Comparison of ENCODE assay signal across 19 cellular contexts in genomic region chr11:129611661-129612566, GRCh38.
DNase-seq lines count a peak whose midpoint lies in the region; ATAC-seq and TF ChIP-seq lines count a peak whose summit lies in the region.
"Had no signal": no experiment of that assay in that cellular context is flagged by ENCODE, and none has a peak within 500 bp of the region (broad histone marks: within the 10 kb centered on the region; RNA-seq: fewer than 3 reads in every experiment).

No MANE protein-coding gene starts in this region.

- H3K36me3 ChIP-seq in MM.1S (replicated peaks; ENCODE audit: insufficient read depth, low read length) (no peaks in the 10 kb centered on the region), mucosa of stomach (ENCODE audit: control insufficient read depth, insufficient read depth, low read length) (no peaks in the 10 kb centered on the region)
- H3K36me3 ChIP-seq: ascending aorta, ovary, tibial nerve had no signal

- H3K36me3 Mint-ChIP-seq in activated CD8-positive, alpha-beta memory T cell treated with anti-CD3 and anti-CD28 coated beads, Interleukin-2, amount 10 ng/mL, durations not matched to agents 7 days and 5 days, result no peaks in the 10 kb centered on the region
- no peaks in the 10 kb centered on the region for H3K36me3 Mint-ChIP-seq in natural killer cell
- H3K36me3 Mint-ChIP-seq: immature natural killer cell had no signal

- ATAC-seq in activated CD8-positive, alpha-beta memory T cell treated with anti-CD3 and anti-CD28 coated beads, Interleukin-2, amount 10 ng/mL, durations not matched to agents 7 days and 5 days, result no peak
- ATAC-seq in natural killer cell (no peak), GM19351 (IDR thresholded peaks at IDR 0.05; ENCODE audit: unreplicated experiment) (no peak)
- ATAC-seq: GM12878 had no signal

- H3K4me1 ChIP-seq in MM.1S (ENCODE audit: low read length) (no peaks in the 10 kb centered on the region), mucosa of stomach (ENCODE audit: control insufficient read depth, insufficient read depth, low read length) (peaks cover 9% of the 10 kb centered on the region)
- H3K4me1 ChIP-seq: ascending aorta, tibial nerve had no signal

- peak; percentile 24 for DNase-seq in Daoy (ENCODE audit: low read depth)
- peak; percentile 60 for DNase-seq in MM.1S
- peak; percentile 20 for DNase-seq in amniotic epithelial cell (ENCODE audit: low read depth)
- no peak for DNase-seq in activated CD8-positive, alpha-beta memory T cell treated with anti-CD3 and anti-CD28 coated beads, Interleukin-2, amount 10 ng/mL, durations not matched to agents 7 days and 5 days
- no peak for DNase-seq in natural killer cell
- no peak for DNase-seq in ecto neural progenitor cell (ENCODE audit: low spot score)
- DNase-seq: activated CD4-positive, alpha-beta memory T cell treated with anti-CD3 and anti-CD28 coated beads for 36 hours; effector memory CD4-positive, alpha-beta T cell; immature natural killer cell; midbrain; NCI-H774; ovary; SHP77; stimulated activated CD8-positive, alpha-beta memory T cell treated with anti-CD3 and anti-CD28 coated beads, Interleukin-4, amount 100 ng/mL, for 48 hours had no signal

- CTCF ChIA-PET in activated CD8-positive, alpha-beta memory T cell treated with anti-CD3 and anti-CD28 coated beads, Interleukin-2, amount 10 ng/mL, durations not matched to agents 7 days and 5 days (lab: Charles Lee), result no interaction called here

- no peaks in the 10 kb centered on the region for H3K27me3 ChIP-seq in MM.1S (replicated peaks; ENCODE audit: insufficient read depth, low read length)
- H3K27me3 ChIP-seq in mucosa of stomach (ENCODE audit: control insufficient read depth, insufficient read depth, low read length), result no peaks in the 10 kb centered on the region
- H3K27me3 ChIP-seq: ascending aorta, ovary, tibial nerve had no signal

- no peak overlapping the region for H3K27ac Mint-ChIP-seq in activated CD8-positive, alpha-beta memory T cell treated with anti-CD3 and anti-CD28 coated beads, Interleukin-2, amount 10 ng/mL, durations not matched to agents 7 days and 5 days
- no peak overlapping the region for H3K27ac Mint-ChIP-seq in natural killer cell
- H3K27ac Mint-ChIP-seq: activated CD4-positive, alpha-beta memory T cell treated with anti-CD3 and anti-CD28 coated beads for 36 hours; immature natural killer cell had no signal

- peak overlapping the region; percentile 39; the same call in 1 of the 2 replicates for H3K27ac ChIP-seq in MM.1S (ENCODE audit: low read length)
- H3K27ac ChIP-seq: ascending aorta, ovary, tibial nerve had no signal

- no peaks in the 10 kb centered on the region for H3K9me3 Mint-ChIP-seq in activated CD8-positive, alpha-beta memory T cell treated with anti-CD3 and anti-CD28 coated beads, Interleukin-2, amount 10 ng/mL, durations not matched to agents 7 days and 5 days (ENCODE audit: low read depth)
- H3K9me3 Mint-ChIP-seq in natural killer cell, result no peaks in the 10 kb centered on the region
- H3K9me3 Mint-ChIP-seq: activated CD4-positive, alpha-beta memory T cell treated with anti-CD3 and anti-CD28 coated beads for 36 hours had no signal

- no peak overlapping the region for H3K4me3 Mint-ChIP-seq in activated CD8-positive, alpha-beta memory T cell treated with anti-CD3 and anti-CD28 coated beads, Interleukin-2, amount 10 ng/mL, durations not matched to agents 7 days and 5 days
- no peak overlapping the region for H3K4me3 Mint-ChIP-seq in natural killer cell
- H3K4me3 Mint-ChIP-seq: activated CD4-positive, alpha-beta memory T cell treated with anti-CD3 and anti-CD28 coated beads for 36 hours; immature natural killer cell had no signal

- no peak overlapping the region for H3K4me3 ChIP-seq in MM.1S (ENCODE audit: low read length)
- H3K4me3 ChIP-seq in mucosa of stomach (ENCODE audit: low read length), result no peak overlapping the region
- H3K4me3 ChIP-seq: ascending aorta, GM12878, ovary, tibial nerve had no signal

- H3K4me1 Mint-ChIP-seq in activated CD8-positive, alpha-beta memory T cell treated with anti-CD3 and anti-CD28 coated beads, Interleukin-2, amount 10 ng/mL, durations not matched to agents 7 days and 5 days, result no peaks in the 10 kb centered on the region
- no peaks in the 10 kb centered on the region for H3K4me1 Mint-ChIP-seq in natural killer cell
- H3K4me1 Mint-ChIP-seq: immature natural killer cell had no signal

- peak overlapping the region; percentile 47 for H3K4me2 ChIP-seq in MM.1S (ENCODE audit: low read depth, low read length)

- no peak overlapping the region for H3K9ac ChIP-seq in MM.1S (ENCODE audit: low read length)
- H3K9ac ChIP-seq in mucosa of stomach (ENCODE audit: low read length), result peak overlapping the region; percentile 43

- no peaks in the 10 kb centered on the region for H4K20me1 ChIP-seq in MM.1S (ENCODE audit: insufficient read depth, low read length)

- no peaks in the 10 kb centered on the region for H3K79me2 ChIP-seq in MM.1S (ENCODE audit: low read length)

- H3F3A ChIP-seq in MM.1S (ENCODE audit: insufficient read depth, low read length), result no peaks in the 10 kb centered on the region

- TF ChIP-seq CTCF in MM.1S (IDR thresholded peaks at IDR 0.05; ENCODE audit: low read length), result no peak
- no peak for TF ChIP-seq CTCF in natural killer cell (IDR thresholded peaks at IDR 0.05)

- H3K9me2 ChIP-seq in MM.1S (replicated peaks; ENCODE audit: insufficient read depth, low read length), result no peaks in the 10 kb centered on the region

- H2AFZ ChIP-seq in MM.1S (ENCODE audit: low read length), result peak overlapping the region; percentile 38; the same call in 1 of the 2 replicates

- H3K27me3 Mint-ChIP-seq in activated CD8-positive, alpha-beta memory T cell treated with anti-CD3 and anti-CD28 coated beads, Interleukin-2, amount 10 ng/mL, durations not matched to agents 7 days and 5 days, result no peaks in the 10 kb centered on the region
- peaks cover 0 to 3% of the 10 kb centered on the region in 2 donors for H3K27me3 Mint-ChIP-seq in natural killer cell (ENCODE audit: low read depth in 2 of 2)
- H3K27me3 Mint-ChIP-seq: activated CD4-positive, alpha-beta memory T cell treated with anti-CD3 and anti-CD28 coated beads for 36 hours had no signal

- H3K9me3 ChIP-seq in MM.1S (replicated peaks; ENCODE audit: insufficient read depth, low read length) (no peaks in the 10 kb centered on the region), mucosa of stomach (ENCODE audit: control insufficient read depth, low read length) (no peaks in the 10 kb centered on the region)
- H3K9me3 ChIP-seq: ascending aorta, ovary, tibial nerve had no signal

- intact Hi-C loops in natural killer cell (cut with micrococcal nuclease), result no loop called here

Comparison
In these comparisons a context has a peak if more than half of its experiments do, and no peak if none do; other contexts are left out.
1. DNase-seq: peak in Daoy (single experiment), MM.1S (single experiment) and amniotic epithelial cell (single experiment); none in activated CD8-positive, alpha-beta memory T cell treated with anti-CD3 and anti-CD28 coated beads, Interleukin-2, amount 10 ng/mL, durations not matched to agents 7 days and 5 days (single experiment), natural killer cell (single experiment) and ecto neural progenitor cell (single experiment).